Comparison of ENCODE assay signal across 2 cellular contexts in the genomic region with DNA sequence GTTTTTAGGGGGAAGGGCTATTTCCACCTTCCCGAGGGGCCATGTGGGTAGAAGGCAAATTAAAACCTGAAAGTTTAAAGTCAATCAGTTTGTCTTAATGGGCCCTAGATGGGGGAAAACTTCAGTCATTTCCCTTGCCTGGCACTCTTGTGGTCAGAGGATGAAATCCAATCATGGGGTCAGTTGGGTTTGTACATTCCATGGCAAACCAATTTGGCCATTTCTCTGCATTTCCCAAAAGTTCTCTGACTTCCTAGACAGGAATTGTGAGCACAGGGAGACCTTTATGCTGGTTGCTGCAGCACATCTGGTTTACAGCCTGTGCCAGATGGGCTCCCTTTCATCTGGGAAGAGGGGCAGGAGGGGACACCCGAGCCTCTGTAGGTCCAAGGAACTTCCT.
TF ChIP-seq lines count a peak whose summit lies in the region.

No MANE protein-coding gene starts in this region.

TF ChIP-seq in liver, 16 proteins besides CTCF, POLR2A, EP300 and RAD21:
- TF ChIP-seq SP1 (IDR thresholded peaks at IDR 0.05) (no peak), RXRA (IDR thresholded peaks at IDR 0.05) (peak; percentile 43 to 64), HNF4A (conservative IDR thresholded peaks at IDR 0.05) (peak in 1 of 2 donors; percentile 23)

TF ChIP-seq in HepG2, 621 proteins besides CTCF, POLR2A, EP300 and RAD21:
- TF ChIP-seq, protein P1, sequence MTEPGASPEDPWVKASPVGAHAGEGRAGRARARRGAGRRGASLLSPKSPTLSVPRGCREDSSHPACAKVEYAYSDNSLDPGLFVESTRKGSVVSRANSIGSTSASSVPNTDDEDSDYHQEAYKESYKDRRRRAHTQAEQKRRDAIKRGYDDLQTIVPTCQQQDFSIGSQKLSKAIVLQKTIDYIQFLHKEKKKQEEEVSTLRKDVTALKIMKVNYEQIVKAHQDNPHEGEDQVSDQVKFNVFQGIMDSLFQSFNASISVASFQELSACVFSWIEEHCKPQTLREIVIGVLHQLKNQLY (CRISPR knock-in tag; IDR thresholded peaks at IDR 0.05): no peak
- TF ChIP-seq MAFK (conservative IDR thresholded peaks at IDR 0.05 in 1 of 2, IDR thresholded peaks at IDR 0.05 in 1 of 2; ENCODE audit: low read length in 2 of 2): no peak
- no peak for TF ChIP-seq TOE1 (CRISPR knock-in tag; IDR thresholded peaks at IDR 0.05)
- TF ChIP-seq ZNF792 (CRISPR knock-in tag; IDR thresholded peaks at IDR 0.05): no peak
- TF ChIP-seq STAT5B (CRISPR knock-in tag; IDR thresholded peaks at IDR 0.05): no peak
- TF ChIP-seq, protein P2, sequence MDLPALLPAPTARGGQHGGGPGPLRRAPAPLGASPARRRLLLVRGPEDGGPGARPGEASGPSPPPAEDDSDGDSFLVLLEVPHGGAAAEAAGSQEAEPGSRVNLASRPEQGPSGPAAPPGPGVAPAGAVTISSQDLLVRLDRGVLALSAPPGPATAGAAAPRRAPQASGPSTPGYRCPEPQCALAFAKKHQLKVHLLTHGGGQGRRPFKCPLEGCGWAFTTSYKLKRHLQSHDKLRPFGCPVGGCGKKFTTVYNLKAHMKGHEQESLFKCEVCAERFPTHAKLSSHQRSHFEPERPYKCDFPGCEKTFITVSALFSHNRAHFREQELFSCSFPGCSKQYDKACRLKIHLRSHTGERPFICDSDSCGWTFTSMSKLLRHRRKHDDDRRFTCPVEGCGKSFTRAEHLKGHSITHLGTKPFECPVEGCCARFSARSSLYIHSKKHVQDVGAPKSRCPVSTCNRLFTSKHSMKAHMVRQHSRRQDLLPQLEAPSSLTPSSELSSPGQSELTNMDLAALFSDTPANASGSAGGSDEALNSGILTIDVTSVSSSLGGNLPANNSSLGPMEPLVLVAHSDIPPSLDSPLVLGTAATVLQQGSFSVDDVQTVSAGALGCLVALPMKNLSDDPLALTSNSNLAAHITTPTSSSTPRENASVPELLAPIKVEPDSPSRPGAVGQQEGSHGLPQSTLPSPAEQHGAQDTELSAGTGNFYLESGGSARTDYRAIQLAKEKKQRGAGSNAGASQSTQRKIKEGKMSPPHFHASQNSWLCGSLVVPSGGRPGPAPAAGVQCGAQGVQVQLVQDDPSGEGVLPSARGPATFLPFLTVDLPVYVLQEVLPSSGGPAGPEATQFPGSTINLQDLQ (CRISPR knock-in tag; IDR thresholded peaks at IDR 0.05): no peak
- no peak for TF ChIP-seq KAT8 (CRISPR knock-in tag; IDR thresholded peaks at IDR 0.05)
- TF ChIP-seq, protein P3, sequence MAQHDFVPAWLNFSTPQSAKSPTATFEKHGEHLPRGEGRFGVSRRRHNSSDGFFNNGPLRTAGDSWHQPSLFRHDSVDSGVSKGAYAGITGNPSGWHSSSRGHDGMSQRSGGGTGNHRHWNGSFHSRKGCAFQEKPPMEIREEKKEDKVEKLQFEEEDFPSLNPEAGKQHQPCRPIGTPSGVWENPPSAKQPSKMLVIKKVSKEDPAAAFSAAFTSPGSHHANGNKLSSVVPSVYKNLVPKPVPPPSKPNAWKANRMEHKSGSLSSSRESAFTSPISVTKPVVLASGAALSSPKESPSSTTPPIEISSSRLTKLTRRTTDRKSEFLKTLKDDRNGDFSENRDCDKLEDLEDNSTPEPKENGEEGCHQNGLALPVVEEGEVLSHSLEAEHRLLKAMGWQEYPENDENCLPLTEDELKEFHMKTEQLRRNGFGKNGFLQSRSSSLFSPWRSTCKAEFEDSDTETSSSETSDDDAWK (CRISPR knock-in tag; IDR thresholded peaks at IDR 0.05): no peak
- TF ChIP-seq SCMH1 (CRISPR knock-in tag; IDR thresholded peaks at IDR 0.05; ENCODE audit: borderline replicate concordance): no peak
- TF ChIP-seq, protein P4, sequence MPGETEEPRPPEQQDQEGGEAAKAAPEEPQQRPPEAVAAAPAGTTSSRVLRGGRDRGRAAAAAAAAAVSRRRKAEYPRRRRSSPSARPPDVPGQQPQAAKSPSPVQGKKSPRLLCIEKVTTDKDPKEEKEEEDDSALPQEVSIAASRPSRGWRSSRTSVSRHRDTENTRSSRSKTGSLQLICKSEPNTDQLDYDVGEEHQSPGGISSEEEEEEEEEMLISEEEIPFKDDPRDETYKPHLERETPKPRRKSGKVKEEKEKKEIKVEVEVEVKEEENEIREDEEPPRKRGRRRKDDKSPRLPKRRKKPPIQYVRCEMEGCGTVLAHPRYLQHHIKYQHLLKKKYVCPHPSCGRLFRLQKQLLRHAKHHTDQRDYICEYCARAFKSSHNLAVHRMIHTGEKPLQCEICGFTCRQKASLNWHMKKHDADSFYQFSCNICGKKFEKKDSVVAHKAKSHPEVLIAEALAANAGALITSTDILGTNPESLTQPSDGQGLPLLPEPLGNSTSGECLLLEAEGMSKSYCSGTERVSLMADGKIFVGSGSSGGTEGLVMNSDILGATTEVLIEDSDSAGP (CRISPR knock-in tag; IDR thresholded peaks at IDR 0.05; ENCODE audit: borderline replicate concordance): no peak
- TF ChIP-seq ZNF564 (CRISPR knock-in tag; IDR thresholded peaks at IDR 0.05): no peak
- TF ChIP-seq, protein P5, sequence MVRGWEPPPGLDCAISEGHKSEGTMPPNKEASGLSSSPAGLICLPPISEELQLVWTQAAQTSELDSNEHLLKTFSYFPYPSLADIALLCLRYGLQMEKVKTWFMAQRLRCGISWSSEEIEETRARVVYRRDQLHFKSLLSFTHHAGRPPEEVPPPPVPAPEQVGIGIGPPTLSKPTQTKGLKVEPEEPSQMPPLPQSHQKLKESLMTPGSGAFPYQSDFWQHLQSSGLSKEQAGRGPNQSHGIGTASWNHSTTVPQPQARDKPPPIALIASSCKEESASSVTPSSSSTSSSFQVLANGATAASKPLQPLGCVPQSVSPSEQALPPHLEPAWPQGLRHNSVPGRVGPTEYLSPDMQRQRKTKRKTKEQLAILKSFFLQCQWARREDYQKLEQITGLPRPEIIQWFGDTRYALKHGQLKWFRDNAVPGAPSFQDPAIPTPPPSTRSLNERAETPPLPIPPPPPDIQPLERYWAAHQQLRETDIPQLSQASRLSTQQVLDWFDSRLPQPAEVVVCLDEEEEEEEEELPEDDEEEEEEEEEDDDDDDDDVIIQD (CRISPR knock-in tag; IDR thresholded peaks at IDR 0.05; ENCODE audit: low read depth): no peak
- TF ChIP-seq, protein P6, sequence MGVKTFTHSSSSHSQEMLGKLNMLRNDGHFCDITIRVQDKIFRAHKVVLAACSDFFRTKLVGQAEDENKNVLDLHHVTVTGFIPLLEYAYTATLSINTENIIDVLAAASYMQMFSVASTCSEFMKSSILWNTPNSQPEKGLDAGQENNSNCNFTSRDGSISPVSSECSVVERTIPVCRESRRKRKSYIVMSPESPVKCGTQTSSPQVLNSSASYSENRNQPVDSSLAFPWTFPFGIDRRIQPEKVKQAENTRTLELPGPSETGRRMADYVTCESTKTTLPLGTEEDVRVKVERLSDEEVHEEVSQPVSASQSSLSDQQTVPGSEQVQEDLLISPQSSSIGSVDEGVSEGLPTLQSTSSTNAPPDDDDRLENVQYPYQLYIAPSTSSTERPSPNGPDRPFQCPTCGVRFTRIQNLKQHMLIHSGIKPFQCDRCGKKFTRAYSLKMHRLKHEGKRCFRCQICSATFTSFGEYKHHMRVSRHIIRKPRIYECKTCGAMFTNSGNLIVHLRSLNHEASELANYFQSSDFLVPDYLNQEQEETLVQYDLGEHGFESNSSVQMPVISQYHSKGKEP (CRISPR knock-in tag; IDR thresholded peaks at IDR 0.05): no peak
- TF ChIP-seq, protein P7, sequence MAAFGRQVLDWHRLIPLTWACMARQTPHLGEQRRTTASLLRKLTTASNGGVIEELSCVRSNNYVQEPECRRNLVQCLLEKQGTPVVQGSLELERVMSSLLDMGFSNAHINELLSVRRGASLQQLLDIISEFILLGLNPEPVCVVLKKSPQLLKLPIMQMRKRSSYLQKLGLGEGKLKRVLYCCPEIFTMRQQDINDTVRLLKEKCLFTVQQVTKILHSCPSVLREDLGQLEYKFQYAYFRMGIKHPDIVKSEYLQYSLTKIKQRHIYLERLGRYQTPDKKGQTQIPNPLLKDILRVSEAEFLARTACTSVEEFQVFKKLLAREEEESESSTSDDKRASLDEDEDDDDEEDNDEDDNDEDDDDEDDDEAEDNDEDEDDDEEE (CRISPR knock-in tag; IDR thresholded peaks at IDR 0.05): no peak
